In the genomic region with DNA sequence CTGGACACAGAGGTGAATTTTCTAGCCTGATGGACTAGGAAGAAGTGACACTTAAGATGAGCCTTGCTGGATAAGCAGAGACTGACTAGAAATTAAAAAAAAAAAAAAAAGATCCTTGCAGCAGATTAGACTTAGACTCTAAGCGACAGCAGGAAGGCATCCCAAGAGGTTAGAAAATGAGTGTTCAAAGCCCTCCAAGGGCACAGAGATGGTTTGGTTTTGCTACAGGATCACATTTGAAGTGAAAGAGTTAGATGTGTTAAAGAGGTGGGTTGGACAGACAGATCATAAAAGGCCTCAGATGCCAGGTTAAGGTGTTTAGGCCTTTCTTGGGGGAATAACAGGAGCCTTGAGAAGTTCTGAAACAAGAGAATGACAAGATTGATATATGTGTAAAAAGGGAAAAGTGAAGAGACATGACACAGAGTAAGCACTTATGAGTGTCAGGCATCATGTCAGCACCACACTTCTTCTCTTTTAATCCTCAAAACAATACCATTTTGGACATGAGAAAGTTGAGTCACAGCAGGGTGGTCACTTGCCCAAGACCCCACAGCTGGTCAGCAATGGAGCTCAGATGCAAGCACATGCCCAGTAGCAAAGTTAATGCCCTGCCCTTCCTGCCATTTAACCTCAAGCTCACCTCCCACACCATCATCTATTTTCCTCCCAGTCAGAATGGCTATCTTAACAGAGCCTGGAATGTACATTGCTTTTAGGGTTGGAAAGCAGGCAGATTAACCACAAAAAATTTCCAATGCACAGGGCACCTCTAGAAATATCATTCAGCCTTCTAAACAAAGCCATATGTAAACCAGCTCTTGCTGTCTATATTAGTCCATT, we compare ENCODE assay signal across 1 cellular context.
TF ChIP-seq lines count a peak whose summit lies in the region.

No MANE protein-coding gene starts in this region.

TF ChIP-seq in GM12878, 131 proteins besides CTCF, POLR2A, EP300 and RAD21 (continued from another document):
- TF ChIP-seq, protein P1, sequence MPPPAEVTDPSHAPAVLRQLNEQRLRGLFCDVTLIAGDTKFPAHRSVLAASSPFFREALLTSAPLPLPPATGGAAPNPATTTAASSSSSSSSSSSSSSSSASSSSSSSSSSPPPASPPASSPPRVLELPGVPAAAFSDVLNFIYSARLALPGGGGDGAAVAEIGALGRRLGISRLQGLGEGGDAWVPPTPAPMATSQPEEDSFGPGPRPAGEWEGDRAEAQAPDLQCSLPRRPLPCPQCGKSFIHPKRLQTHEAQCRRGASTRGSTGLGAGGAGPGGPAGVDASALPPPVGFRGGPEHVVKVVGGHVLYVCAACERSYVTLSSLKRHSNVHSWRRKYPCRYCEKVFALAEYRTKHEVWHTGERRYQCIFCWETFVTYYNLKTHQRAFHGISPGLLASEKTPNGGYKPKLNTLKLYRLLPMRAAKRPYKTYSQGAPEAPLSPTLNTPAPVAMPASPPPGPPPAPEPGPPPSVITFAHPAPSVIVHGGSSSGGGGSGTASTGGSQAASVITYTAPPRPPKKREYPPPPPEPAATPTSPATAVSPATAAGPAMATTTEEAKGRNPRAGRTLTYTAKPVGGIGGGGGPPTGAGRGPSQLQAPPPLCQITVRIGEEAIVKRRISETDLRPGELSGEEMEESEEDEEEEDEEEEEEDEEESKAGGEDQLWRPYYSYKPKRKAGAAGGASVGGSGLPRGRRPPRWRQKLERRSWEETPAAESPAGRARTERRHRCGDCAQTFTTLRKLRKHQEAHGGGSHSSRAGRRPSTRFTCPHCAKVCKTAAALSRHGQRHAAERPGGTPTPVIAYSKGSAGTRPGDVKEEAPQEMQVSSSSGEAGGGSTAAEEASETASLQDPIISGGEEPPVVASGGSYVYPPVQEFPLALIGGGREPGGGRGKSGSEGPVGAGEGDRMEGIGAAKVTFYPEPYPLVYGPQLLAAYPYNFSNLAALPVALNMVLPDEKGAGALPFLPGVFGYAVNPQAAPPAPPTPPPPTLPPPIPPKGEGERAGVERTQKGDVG (CRISPR knock-in tag; IDR thresholded peaks at IDR 0.05) = no peak
- TF ChIP-seq SUZ12 (IDR thresholded peaks at IDR 0.05; ENCODE audit: unreplicated experiment) = no peak
- no peak for TF ChIP-seq SMAD1 (IDR thresholded peaks at IDR 0.05; ENCODE audit: low read depth, partially characterized antibody)
- TF ChIP-seq IKZF2 (IDR thresholded peaks at IDR 0.05) = peak; percentile 25 to 39; a peak in 1 of 4 replicates
- no peak for TF ChIP-seq MXI1 (IDR thresholded peaks at IDR 0.05; ENCODE audit: low read depth, low read length)
- TF ChIP-seq KDM1A (IDR thresholded peaks at IDR 0.05; ENCODE audit: borderline replicate concordance) = no peak
- 0 out of 2 replicates have a peak, but pooled peaks have one; percentile 29 for TF ChIP-seq DPF2 (IDR thresholded peaks at IDR 0.05)
- TF ChIP-seq CREM (IDR thresholded peaks at IDR 0.05; ENCODE audit: low read depth) = no peak
- TF ChIP-seq, protein P2, sequence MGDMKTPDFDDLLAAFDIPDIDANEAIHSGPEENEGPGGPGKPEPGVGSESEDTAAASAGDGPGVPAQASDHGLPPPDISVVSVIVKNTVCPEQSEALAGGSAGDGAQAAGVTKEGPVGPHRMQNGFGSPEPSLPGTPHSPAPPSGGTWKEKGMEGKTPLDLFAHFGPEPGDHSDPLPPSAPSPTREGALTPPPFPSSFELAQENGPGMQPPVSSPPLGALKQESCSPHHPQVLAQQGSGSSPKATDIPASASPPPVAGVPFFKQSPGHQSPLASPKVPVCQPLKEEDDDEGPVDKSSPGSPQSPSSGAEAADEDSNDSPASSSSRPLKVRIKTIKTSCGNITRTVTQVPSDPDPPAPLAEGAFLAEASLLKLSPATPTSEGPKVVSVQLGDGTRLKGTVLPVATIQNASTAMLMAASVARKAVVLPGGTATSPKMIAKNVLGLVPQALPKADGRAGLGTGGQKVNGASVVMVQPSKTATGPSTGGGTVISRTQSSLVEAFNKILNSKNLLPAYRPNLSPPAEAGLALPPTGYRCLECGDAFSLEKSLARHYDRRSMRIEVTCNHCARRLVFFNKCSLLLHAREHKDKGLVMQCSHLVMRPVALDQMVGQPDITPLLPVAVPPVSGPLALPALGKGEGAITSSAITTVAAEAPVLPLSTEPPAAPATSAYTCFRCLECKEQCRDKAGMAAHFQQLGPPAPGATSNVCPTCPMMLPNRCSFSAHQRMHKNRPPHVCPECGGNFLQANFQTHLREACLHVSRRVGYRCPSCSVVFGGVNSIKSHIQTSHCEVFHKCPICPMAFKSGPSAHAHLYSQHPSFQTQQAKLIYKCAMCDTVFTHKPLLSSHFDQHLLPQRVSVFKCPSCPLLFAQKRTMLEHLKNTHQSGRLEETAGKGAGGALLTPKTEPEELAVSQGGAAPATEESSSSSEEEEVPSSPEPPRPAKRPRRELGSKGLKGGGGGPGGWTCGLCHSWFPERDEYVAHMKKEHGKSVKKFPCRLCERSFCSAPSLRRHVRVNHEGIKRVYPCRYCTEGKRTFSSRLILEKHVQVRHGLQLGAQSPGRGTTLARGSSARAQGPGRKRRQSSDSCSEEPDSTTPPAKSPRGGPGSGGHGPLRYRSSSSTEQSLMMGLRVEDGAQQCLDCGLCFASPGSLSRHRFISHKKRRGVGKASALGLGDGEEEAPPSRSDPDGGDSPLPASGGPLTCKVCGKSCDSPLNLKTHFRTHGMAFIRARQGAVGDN (IDR thresholded peaks at IDR 0.05) = 0 out of 2 replicates have a peak, but pooled peaks have one; percentile 8
- TF ChIP-seq HDAC6 (IDR thresholded peaks at IDR 0.05; ENCODE audit: unreplicated experiment) = no peak
- TF ChIP-seq NR2F1 (conservative IDR thresholded peaks at IDR 0.05) = no peak
- TF ChIP-seq GATAD2B (conservative IDR thresholded peaks at IDR 0.05; ENCODE audit: low read depth) = peak; percentile 34; the same call in 1 of the 2 replicates
- no peak for TF ChIP-seq ZBED1 (IDR thresholded peaks at IDR 0.05; ENCODE audit: borderline replicate concordance)
- TF ChIP-seq SPI1 (IDR thresholded peaks at IDR 0.05; ENCODE audit: borderline replicate concordance, insufficient read depth, low read depth, low read length) = no peak
- TF ChIP-seq RUNX3 (IDR thresholded peaks at IDR 0.05; ENCODE audit: low read length) = peak; percentile 64
- TF ChIP-seq CHD2 (IDR thresholded peaks at IDR 0.05; ENCODE audit: borderline replicate concordance, low read depth, low read length) = no peak
- no peak for TF ChIP-seq WRNIP1 (IDR thresholded peaks at IDR 0.05; ENCODE audit: borderline replicate concordance, low read depth, low read length)
- no peak for TF ChIP-seq SREBF1 (IDR thresholded peaks at IDR 0.05; ENCODE audit: low read length)
- no peak for TF ChIP-seq SRF (IDR thresholded peaks at IDR 0.05; ENCODE audit: low read depth in 2 of 2, low read length in 2 of 2)
- no peak for TF ChIP-seq YBX1 (IDR thresholded peaks at IDR 0.05)
